In the genomic region with DNA sequence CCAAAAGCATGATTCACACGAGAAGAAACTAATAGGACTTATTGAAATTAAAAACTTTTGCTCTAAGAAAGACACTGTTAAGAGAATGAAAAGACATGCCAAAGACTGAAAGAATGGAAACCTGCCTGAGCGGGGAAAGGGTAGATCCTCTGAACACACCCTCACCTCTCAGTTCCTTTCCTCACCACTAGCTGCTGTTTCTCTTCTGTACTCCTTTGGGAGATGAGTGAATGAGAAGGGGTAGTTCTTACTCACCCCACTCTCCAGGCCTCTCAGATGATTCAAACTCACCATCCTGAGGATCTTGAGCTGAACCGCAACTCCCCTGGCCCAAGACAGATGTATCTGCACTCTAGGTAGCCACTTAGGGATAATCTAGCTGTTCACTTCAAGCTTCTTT, we compare ENCODE assay signal across 10 cellular contexts. TPM values are rescaled to one million over a fixed set of nuclear protein-coding genes. Genes with fewer than 3 reads are reported as not detected.
DNase-seq lines count a peak whose midpoint lies in the region; ATAC-seq and TF ChIP-seq lines count a peak whose summit lies in the region.
"Had no signal": no experiment of that assay in that cellular context is flagged by ENCODE, and none has a peak within 500 bp of the region (broad histone marks: within the 10 kb centered on the region; RNA-seq: fewer than 3 reads in every experiment).

No MANE protein-coding gene starts in this region.

- no peak overlapping the region for H3K4me3 ChIP-seq in upper lobe of left lung

- H3K27me3 ChIP-seq in upper lobe of left lung = no peaks in the 10 kb centered on the region

- 80 to 84% methylated on average over 3 of the region's 3 CpGs for WGBS in upper lobe of left lung, 2 donors

- no peak for TF ChIP-seq EP300 in upper lobe of left lung (IDR thresholded peaks at IDR 0.05)

- TF ChIP-seq POLR2A in upper lobe of left lung (IDR thresholded peaks at IDR 0.05) = no peak

- no peak overlapping the region for H3K27ac ChIP-seq in VCaP
- H3K27ac ChIP-seq in upper lobe of left lung = no peak overlapping the region

- ATAC-seq in GM19324 (IDR thresholded peaks at IDR 0.05; ENCODE audit: low FRiP score, unreplicated experiment) (peak; percentile 77), HG02981 (IDR thresholded peaks at IDR 0.05; ENCODE audit: unreplicated experiment) (peak; percentile 83), upper lobe of left lung (ENCODE audit: low FRiP score in 2 of 2) (no peak)

- TF ChIP-seq CTCF in VCaP (conservative IDR thresholded peaks at IDR 0.05) = peak; percentile 43
- no peak for TF ChIP-seq CTCF in upper lobe of left lung (IDR thresholded peaks at IDR 0.05)

- DNase-seq in A172 (ENCODE audit: low spot score) (peak; percentile 4), upper lobe of left lung (no peak), DMS153 treated with DMSO at 0.1 percent for 48 hours (lab: John Stamatoyannopoulos, UW; ENCODE audit: unreplicated experiment) (no peak), COLO668 (lab: John Stamatoyannopoulos, UW; ENCODE audit: unreplicated experiment) (no peak)
- no peak for DNase-seq in stimulated activated CD8-positive, alpha-beta memory T cell treated with anti-CD3 and anti-CD28 coated beads, Interleukin-4, amount 100 ng/mL, for 48 hours
- DNase-seq: C1 segment of cervical spinal cord; naive thymus-derived CD8-positive, alpha-beta T cell had no signal

- H3K9me3 ChIP-seq in upper lobe of left lung = no peaks in the 10 kb centered on the region

- peaks cover 0 to 6% (median 0%) of the 10 kb centered on the region in 4 donors for H3K4me1 ChIP-seq in upper lobe of left lung

- no peaks in the 10 kb centered on the region for H3K36me3 ChIP-seq in upper lobe of left lung

RNA-seq across cellular contexts. Expression of a gene that starts 41.9 kb away (rescaled TPM):
- 0.22 and 0.46 TPM in 2 replicates for total RNA-seq in A172 (2014; rRNA removed; shearing (Covaris generic))
- 10 to 100 TPM in 1 of 6 donors, 1 to 10 TPM in 3, under 1 TPM in 2; 0.66 to 19.7 (median 2.0) TPM for total RNA-seq in upper lobe of left lung

Comparison
In these comparisons a context has a peak if more than half of its experiments do, and no peak if none do; other contexts are left out.
1. ATAC-seq: peak in GM19324 (single experiment) and HG02981 (single experiment); none in upper lobe of left lung (0 of 2).